1 cellular context compared by ENCODE assay signal in genomic region chr2:232779935-232780334, GRCh38.
TF ChIP-seq lines count a peak whose summit lies in the region.

No MANE protein-coding gene starts in this region.

TF ChIP-seq in IMR-90, 13 proteins besides CTCF, POLR2A, EP300 and RAD21:
- TF ChIP-seq FOS (IDR thresholded peaks at IDR 0.05; ENCODE audit: low read depth, low read length) (no peak), RCOR1 (IDR thresholded peaks at IDR 0.05; ENCODE audit: insufficient replicate concordance, low read length) (no peak), BHLHE40 (IDR thresholded peaks at IDR 0.05; ENCODE audit: low read depth, low read length) (no peak), RFX5 (IDR thresholded peaks at IDR 0.05; ENCODE audit: low read depth, low read length) (no peak), NFE2L2 (IDR thresholded peaks at IDR 0.05; ENCODE audit: low read depth, low read length) (no peak), CEBPB (IDR thresholded peaks at IDR 0.05; ENCODE audit: low read depth, low read length) (no peak), MAZ (IDR thresholded peaks at IDR 0.05; ENCODE audit: borderline replicate concordance, low read depth, low read length) (no peak)
- TF ChIP-seq, protein P1, sequence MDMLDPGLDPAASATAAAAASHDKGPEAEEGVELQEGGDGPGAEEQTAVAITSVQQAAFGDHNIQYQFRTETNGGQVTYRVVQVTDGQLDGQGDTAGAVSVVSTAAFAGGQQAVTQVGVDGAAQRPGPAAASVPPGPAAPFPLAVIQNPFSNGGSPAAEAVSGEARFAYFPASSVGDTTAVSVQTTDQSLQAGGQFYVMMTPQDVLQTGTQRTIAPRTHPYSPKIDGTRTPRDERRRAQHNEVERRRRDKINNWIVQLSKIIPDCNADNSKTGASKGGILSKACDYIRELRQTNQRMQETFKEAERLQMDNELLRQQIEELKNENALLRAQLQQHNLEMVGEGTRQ (IDR thresholded peaks at IDR 0.05; ENCODE audit: low read depth, low read length) = no peak
